In genomic region chr11:69075421-69076128, GRCh38 we compare ENCODE assay signal across 9 cellular contexts. TPM values are rescaled to one million over a fixed set of nuclear protein-coding genes. Genes with fewer than 3 reads are reported as not detected.
DNase-seq lines count a peak whose midpoint lies in the region; ATAC-seq and TF ChIP-seq lines count a peak whose summit lies in the region.
"Had no signal": no experiment of that assay in that cellular context is flagged by ENCODE, and none has a peak within 500 bp of the region (broad histone marks: within the 10 kb centered on the region; RNA-seq: fewer than 3 reads in every experiment).

No MANE protein-coding gene starts in this region.

- CTCF ChIA-PET in T-cell (lab: Charles Lee): no interaction called here

- TF ChIP-seq POLR2A in suprapubic skin (IDR thresholded peaks at IDR 0.05): no peak

- no peaks in the 10 kb centered on the region for H3K9me3 Mint-ChIP-seq in T-cell

- no peaks in the 10 kb centered on the region for H3K27me3 ChIP-seq in kidney epithelial cell (ENCODE audit: control insufficient read depth, insufficient read depth, low read length)
- H3K27me3 ChIP-seq in suprapubic skin: no peaks in the 10 kb centered on the region
- H3K27me3 ChIP-seq in effector memory CD4-positive, alpha-beta T cell (replicated peaks; ENCODE audit: control insufficient read depth, insufficient read depth, low read length, poor library complexity, severe bottlenecking): no peaks in the 10 kb centered on the region

- no peak overlapping the region for H3K27ac Mint-ChIP-seq in T-cell

- H3K9me3 ChIP-seq in suprapubic skin: no peaks in the 10 kb centered on the region
- H3K9me3 ChIP-seq in effector memory CD4-positive, alpha-beta T cell (ENCODE audit: control insufficient read depth, low read length): no peaks in the 10 kb centered on the region

- no peaks in the 10 kb centered on the region for H3K36me3 ChIP-seq in kidney epithelial cell (ENCODE audit: control insufficient read depth, insufficient read depth, low read length)
- H3K36me3 ChIP-seq in suprapubic skin: peaks cover 57% of the 10 kb centered on the region
- peaks cover 10% of the 10 kb centered on the region for H3K36me3 ChIP-seq in effector memory CD4-positive, alpha-beta T cell (ENCODE audit: control insufficient read depth, insufficient read depth, low read length)

- POLR2A ChIA-PET in T-cell (lab: Charles Lee): no interaction called here

- H3K4me1 ChIP-seq in suprapubic skin: peaks cover 16% of the 10 kb centered on the region
- peaks cover 13% of the 10 kb centered on the region for H3K4me1 ChIP-seq in effector memory CD4-positive, alpha-beta T cell (ENCODE audit: control insufficient read depth, insufficient read depth, low read length, poor library complexity, severe bottlenecking)

- TF ChIP-seq EP300 in suprapubic skin (IDR thresholded peaks at IDR 0.05): no peak

- H3K27me3 Mint-ChIP-seq in T-cell: no peaks in the 10 kb centered on the region

- DNase-seq in HFF-Myc (ENCODE audit: extremely low read depth, low read depth) (peak; percentile 82), brain pericyte (ENCODE audit: low read depth, low spot score) (peak; percentile 90), kidney epithelial cell (ENCODE audit: low read depth) (peak; percentile 57), suprapubic skin (ENCODE audit: low spot score in 2 of 2) (peak in 1 of 2 donors; percentile 88), T-cell (no peak)
- DNase-seq in effector memory CD4-positive, alpha-beta T cell: no peak
- DNase-seq: stimulated activated CD4-positive, alpha-beta T cell treated with anti-CD3 and anti-CD28 coated beads, Interleukin-4, amount 100 ng/mL, for 1 hour had no signal

- H3K4me1 Mint-ChIP-seq in T-cell: peaks cover 14 to 19% (median 17%) of the 10 kb centered on the region in 3 donors

- H3K4me3 ChIP-seq in HFF-Myc (replicated peaks; ENCODE audit: low read depth, low read length): no peak overlapping the region
- H3K4me3 ChIP-seq in kidney epithelial cell (ENCODE audit: low read depth, low read length): no peak overlapping the region
- H3K4me3 ChIP-seq in suprapubic skin: no peak overlapping the region
- H3K4me3 ChIP-seq in effector memory CD4-positive, alpha-beta T cell (ENCODE audit: insufficient read depth, low read depth, low read length, poor library complexity, severe bottlenecking): no peak overlapping the region

- H3K4me3 Mint-ChIP-seq in T-cell: no peak overlapping the region

- TF ChIP-seq CTCF in HFF-Myc (IDR thresholded peaks at IDR 0.05; ENCODE audit: low read depth, low read length, missing control alignments): no peak
- TF ChIP-seq CTCF in kidney epithelial cell (IDR thresholded peaks at IDR 0.05; ENCODE audit: insufficient read depth, low read length, poor library complexity, severe bottlenecking): no peak
- TF ChIP-seq CTCF in suprapubic skin (IDR thresholded peaks at IDR 0.05): no peak

- ATAC-seq in GM18502 (IDR thresholded peaks at IDR 0.05; ENCODE audit: poor library complexity, unreplicated experiment) (no peak), HG02588 (IDR thresholded peaks at IDR 0.05; ENCODE audit: unreplicated experiment) (no peak), T-cell (replicated peaks in 1 of 4) (no peak)

- H3K36me3 Mint-ChIP-seq in T-cell: peaks cover 18% of the 10 kb centered on the region

- WGBS in suprapubic skin: 57% methylated on average over 18 of the region's 18 CpGs

- peak overlapping the region; percentile 46 for H3K27ac ChIP-seq in suprapubic skin
- H3K27ac ChIP-seq in effector memory CD4-positive, alpha-beta T cell (ENCODE audit: insufficient read depth, low read length, poor library complexity, severe bottlenecking): no peak overlapping the region

RNA-seq across cellular contexts. Expression of gene TPCN2, which starts 26.8 kb away (rescaled TPM):
- 8.9 and 10.2 TPM in 2 replicates for total RNA-seq in kidney epithelial cell
- 10 to 100 TPM in 3 of 4 donors, 1 to 10 TPM in 1; 8.4 to 30.3 (median 24.4) TPM for total RNA-seq in suprapubic skin
- 10 to 100 TPM; 14.9 to 34.3 (median 19.4) TPM for total RNA-seq in T-cell

Comparison
In these comparisons a context has a peak if more than half of its experiments do, and no peak if none do; other contexts are left out.
1. DNase-seq: peak in HFF-Myc (single experiment), brain pericyte (single experiment) and kidney epithelial cell (single experiment); none in effector memory CD4-positive, alpha-beta T cell (0 of 3) and T-cell (0 of 34).